In genomic region chr14:75982724-75983358, GRCh38 we compare ENCODE assay signal across 8 cellular contexts. TPM values are rescaled to one million over a fixed set of nuclear protein-coding genes. Genes with fewer than 3 reads are reported as not detected.
DNase-seq lines count a peak whose midpoint lies in the region; ATAC-seq and TF ChIP-seq lines count a peak whose summit lies in the region.

No MANE protein-coding gene starts in this region.

- no peaks in the 10 kb centered on the region for H3K27me3 ChIP-seq in foreskin keratinocyte

- peaks cover 9% of the 10 kb centered on the region for H3K4me1 ChIP-seq in foreskin keratinocyte

- DNase-seq in T-helper 2 cell treated with Interferon-gamma antibody and Interleukin-4, amounts not matched to agents 5 μg/mL and 100 μg/mL, for 36 hours (ENCODE audit: low spot score), result no peak
- no peak for DNase-seq in T-helper 2 cell
- no peak for DNase-seq in WTC11 (ENCODE audit: low spot score)
- no peak for DNase-seq in foreskin keratinocyte
- no peak for DNase-seq in omental fat pad (ENCODE audit: low spot score)
- no peak for DNase-seq in NCI-H82 (lab: John Stamatoyannopoulos, UW)
- DNase-seq in KG1 (lab: John Stamatoyannopoulos, UW), result no peak

- no peak overlapping the region for H3K27ac Mint-ChIP-seq in T-helper 2 cell treated with Interferon-gamma antibody and Interleukin-4, amounts not matched to agents 5 μg/mL and 100 μg/mL, for 36 hours
- H3K27ac Mint-ChIP-seq in WTC11, result no peak overlapping the region

- H3K27me3 Mint-ChIP-seq in T-helper 2 cell treated with Interferon-gamma antibody and Interleukin-4, amounts not matched to agents 5 μg/mL and 100 μg/mL, for 36 hours (ENCODE audit: low read depth), result peaks cover 22% of the 10 kb centered on the region
- peaks cover 39% of the 10 kb centered on the region for H3K27me3 Mint-ChIP-seq in WTC11 (ENCODE audit: low read depth)

- POLR2A ChIA-PET in WTC11 (lab: Charles Lee), result interaction anchor here (1.1 kb wide), 1 partner anchor 76 kb away, joined by 5 read pairs; no protein-coding TSS in a partner anchor

- H3K4me1 Mint-ChIP-seq in T-helper 2 cell treated with Interferon-gamma antibody and Interleukin-4, amounts not matched to agents 5 μg/mL and 100 μg/mL, for 36 hours (ENCODE audit: low read depth), result peaks cover 24% of the 10 kb centered on the region
- peaks cover 38% of the 10 kb centered on the region for H3K4me1 Mint-ChIP-seq in WTC11

- TF ChIP-seq CTCF in WTC11 (IDR thresholded peaks at IDR 0.05) (no peak; the same call in 1 of the 2 replicates), foreskin keratinocyte (conservative IDR thresholded peaks at IDR 0.05) (no peak), omental fat pad (IDR thresholded peaks at IDR 0.05) (no peak)

- CTCF ChIA-PET in WTC11 (lab: Charles Lee), result interaction anchor here (0.5 to 10.6 kb wide), 46 partner anchors 9 to 529 kb away, joined by 3 to 307 read pairs (median 4); partner anchors contain the start of genes ERG28, FLVCR2 and TTLL5

- H3K27ac ChIP-seq in foreskin keratinocyte, result no peak overlapping the region

- H3K4me3 Mint-ChIP-seq in T-helper 2 cell treated with Interferon-gamma antibody and Interleukin-4, amounts not matched to agents 5 μg/mL and 100 μg/mL, for 36 hours, result peak overlapping the region; percentile 69
- H3K4me3 Mint-ChIP-seq in WTC11, result peak overlapping the region; percentile 84

- H3K36me3 Mint-ChIP-seq in T-helper 2 cell treated with Interferon-gamma antibody and Interleukin-4, amounts not matched to agents 5 μg/mL and 100 μg/mL, for 36 hours (ENCODE audit: low read depth), result no peaks in the 10 kb centered on the region
- H3K36me3 Mint-ChIP-seq in WTC11, result no peaks in the 10 kb centered on the region

- no peaks in the 10 kb centered on the region for H3K9me3 Mint-ChIP-seq in T-helper 2 cell treated with Interferon-gamma antibody and Interleukin-4, amounts not matched to agents 5 μg/mL and 100 μg/mL, for 36 hours
- H3K9me3 Mint-ChIP-seq in WTC11, result no peaks in the 10 kb centered on the region

- ATAC-seq in HG03354 (IDR thresholded peaks at IDR 0.05; ENCODE audit: poor library complexity, severe bottlenecking, unreplicated experiment), result peak; percentile 19
- ATAC-seq in WTC11, result peak; percentile 21
- ATAC-seq in foreskin keratinocyte, result peak; percentile 45
- peak; percentile 13 for ATAC-seq in omental fat pad (ENCODE audit: low FRiP score)

TF ChIP-seq in WTC11, 78 proteins besides CTCF, POLR2A, EP300 and RAD21 (continues in another document):
- no peak for TF ChIP-seq OVOL2 (CRISPR knock-in tag; IDR thresholded peaks at IDR 0.05; ENCODE audit: borderline replicate concordance)
- TF ChIP-seq SMAD3 (CRISPR knock-in tag; IDR thresholded peaks at IDR 0.05; ENCODE audit: borderline replicate concordance), result no peak
- no peak for TF ChIP-seq E2F4 (CRISPR knock-in tag; IDR thresholded peaks at IDR 0.05; ENCODE audit: borderline replicate concordance, low read depth)
- TF ChIP-seq FOXJ3 (CRISPR knock-in tag; IDR thresholded peaks at IDR 0.05; ENCODE audit: borderline replicate concordance), result no peak
- no peak for TF ChIP-seq GABPB1 (CRISPR knock-in tag; IDR thresholded peaks at IDR 0.05)
- no peak; the same call in 1 of the 2 replicates for TF ChIP-seq TEAD1 (CRISPR knock-in tag; IDR thresholded peaks at IDR 0.05)
- TF ChIP-seq NFYB (CRISPR knock-in tag; conservative IDR thresholded peaks at IDR 0.05; ENCODE audit: low read depth), result no peak
- no peak for TF ChIP-seq ARID4B (CRISPR knock-in tag; IDR thresholded peaks at IDR 0.05; ENCODE audit: borderline replicate concordance)
- no peak for TF ChIP-seq ZNF138 (CRISPR knock-in tag; conservative IDR thresholded peaks at IDR 0.05)
- TF ChIP-seq ZNF425 (CRISPR knock-in tag; conservative IDR thresholded peaks at IDR 0.05), result no peak
- TF ChIP-seq SP1 (CRISPR knock-in tag; conservative IDR thresholded peaks at IDR 0.05), result no peak

RNA-seq across cellular contexts. Expression of gene TGFB3, which starts 1.0 kb away (rescaled TPM):
- 1.1 to 1.7 TPM (median 1.2 TPM) in 3 replicates for total RNA-seq in WTC11 (2021)
- total RNA-seq in foreskin keratinocyte, result 0.99 and 1.0 TPM in 2 replicates
- 0.41 and 0.62 TPM in 2 replicates for polyA plus RNA-seq in foreskin keratinocyte
- total RNA-seq in omental fat pad, result 10 to 100 TPM in 3 of 4 donors, 1 to 10 TPM in 1; 9.2 to 54.4 (median 29.6) TPM

RNA-seq across cellular contexts. Expression of gene IFT43, which starts 2.7 kb away (rescaled TPM):
- total RNA-seq in WTC11 (2021), result 17.5 to 20.5 TPM (median 19.2 TPM) in 3 replicates
- total RNA-seq in foreskin keratinocyte, result 29.0 and 29.3 TPM in 2 replicates
- 38.0 and 43.0 TPM in 2 replicates for polyA plus RNA-seq in foreskin keratinocyte
- 10 to 100 TPM; 28.7 to 38.8 (median 32.4) TPM for total RNA-seq in omental fat pad
